In genomic region chr5:168613996-168614395, GRCh38 we compare ENCODE assay signal across 26 cellular contexts. TPM values are rescaled to one million over a fixed set of nuclear protein-coding genes. Genes with fewer than 3 reads are reported as not detected.
A peak's percentile ranks its signal among the peaks of the same experiment; 100 is the strongest.
DNase-seq lines count a peak whose midpoint lies in the region; ATAC-seq, FAIRE-seq and TF ChIP-seq lines count a peak whose summit lies in the region.
"Had no signal": no experiment of that assay in that cellular context is flagged by ENCODE, and none has a peak within 500 bp of the region (broad histone marks: within the 10 kb centered on the region; RNA-seq: fewer than 3 reads in every experiment).

No MANE protein-coding gene starts in this region.

- 23% methylated on average over 1 of the region's 1 CpG for WGBS in liver
- 8 to 32% (median 17%) methylated on average over 1 of the region's 1 CpG for WGBS in small intestine, 3 donors

- no peaks in the 10 kb centered on the region for H3K36me3 Mint-ChIP-seq in activated naive CD8-positive, alpha-beta T cell
- H3K36me3 Mint-ChIP-seq in activated naive CD8-positive, alpha-beta T cell treated with anti-CD3 and anti-CD28 coated beads for 36 hours, result no peaks in the 10 kb centered on the region
- H3K36me3 Mint-ChIP-seq in endothelial cell (ENCODE audit: low read depth, unreplicated experiment), result no peaks in the 10 kb centered on the region
- H3K36me3 Mint-ChIP-seq: CD4-positive, CD25-positive, alpha-beta regulatory T cell; CD8-positive, alpha-beta memory T cell had no signal

- peak overlapping the region; percentile 18 for H3K27ac Mint-ChIP-seq in activated naive CD8-positive, alpha-beta T cell
- H3K27ac Mint-ChIP-seq in activated naive CD8-positive, alpha-beta T cell treated with anti-CD3 and anti-CD28 coated beads for 36 hours, result no peak overlapping the region
- no peak overlapping the region for H3K27ac Mint-ChIP-seq in endothelial cell (ENCODE audit: unreplicated experiment)
- H3K27ac Mint-ChIP-seq: B cell had no signal

- H3K27me3 Mint-ChIP-seq in activated naive CD8-positive, alpha-beta T cell, result no peaks in the 10 kb centered on the region
- H3K27me3 Mint-ChIP-seq in activated naive CD8-positive, alpha-beta T cell treated with anti-CD3 and anti-CD28 coated beads for 36 hours, result no peaks in the 10 kb centered on the region
- peaks cover 3% of the 10 kb centered on the region for H3K27me3 Mint-ChIP-seq in endothelial cell (ENCODE audit: unreplicated experiment)

- peak; percentile 76 for ATAC-seq in left colon
- ATAC-seq in esophagus mucosa, result no peak
- ATAC-seq: GM12878 had no signal

- H3K9ac ChIP-seq in liver (ENCODE audit: low read depth in 1 of 2, low read length in 2 of 2), result peak overlapping the region in 1 of 2 donors; percentile 50
- H3K9ac ChIP-seq: BLaER1, GM23248 had no signal

- no peaks in the 10 kb centered on the region for H3K27me3 ChIP-seq in liver (ENCODE audit: control insufficient read depth in 4 of 4, insufficient read depth in 4 of 4, low read length in 3 of 4)
- H3K27me3 ChIP-seq in small intestine (ENCODE audit: control insufficient read depth in 2 of 2, insufficient read depth in 2 of 2, low read length in 2 of 2), result no peaks in the 10 kb centered on the region
- H3K27me3 ChIP-seq: BLaER1 had no signal

- H3K9me3 Mint-ChIP-seq in activated naive CD8-positive, alpha-beta T cell (ENCODE audit: low read depth), result no peaks in the 10 kb centered on the region
- peaks cover 5% of the 10 kb centered on the region for H3K9me3 Mint-ChIP-seq in activated naive CD8-positive, alpha-beta T cell treated with anti-CD3 and anti-CD28 coated beads for 36 hours
- H3K9me3 Mint-ChIP-seq in endothelial cell (ENCODE audit: unreplicated experiment), result no peaks in the 10 kb centered on the region
- H3K9me3 Mint-ChIP-seq: CD4-positive, CD25-positive, alpha-beta regulatory T cell; CD8-positive, alpha-beta memory T cell had no signal

- no peak for DNase-seq in activated naive CD8-positive, alpha-beta T cell treated with anti-CD3 and anti-CD28 coated beads for 36 hours
- DNase-seq in left colon (no peak), small intestine (peak; percentile 94), endothelial cell (ENCODE audit: low spot score) (no peak), urothelium cell line (ENCODE audit: low spot score) (no peak)
- DNase-seq: CD4-positive, CD25-positive, alpha-beta regulatory T cell; CD8-positive, alpha-beta memory T cell; DMS 273 treated with DMSO at 0.1 percent for 48 hours; DMS79; EL; GDM1; GM23248; H7; HCEC 1CT had no signal

- intact Hi-C loops in left colon (cut with DNase I, micrococcal nuclease), result no loop called here

- H3K4me1 Mint-ChIP-seq in activated naive CD8-positive, alpha-beta T cell (ENCODE audit: low read depth), result peaks cover 12% of the 10 kb centered on the region
- H3K4me1 Mint-ChIP-seq in activated naive CD8-positive, alpha-beta T cell treated with anti-CD3 and anti-CD28 coated beads for 36 hours, result peaks cover 5% of the 10 kb centered on the region
- no peaks in the 10 kb centered on the region for H3K4me1 Mint-ChIP-seq in endothelial cell (ENCODE audit: unreplicated experiment)

- peak overlapping the region; percentile 86 to 88 for H3K27ac ChIP-seq in liver (ENCODE audit: low read depth in 1 of 2, low read length in 2 of 2)
- H3K27ac ChIP-seq in small intestine (ENCODE audit: low read depth in 1 of 2, low read length in 1 of 2), result peak overlapping the region in 1 of 2 donors; percentile 67
- H3K27ac ChIP-seq: 22Rv1, BLaER1, C4-2B, GM23248 had no signal

- H3K36me3 ChIP-seq in liver (ENCODE audit: control insufficient read depth in 4 of 4, insufficient read depth in 3 of 4, low read depth in 1 of 4, low read length in 3 of 4) (no peaks in the 10 kb centered on the region), small intestine (ENCODE audit: control insufficient read depth in 2 of 2, insufficient read depth in 2 of 2, low read length in 2 of 2) (no peaks in the 10 kb centered on the region)
- H3K36me3 ChIP-seq: BLaER1 had no signal

- no peak overlapping the region for H3K4me3 Mint-ChIP-seq in activated naive CD8-positive, alpha-beta T cell
- no peak overlapping the region for H3K4me3 Mint-ChIP-seq in activated naive CD8-positive, alpha-beta T cell treated with anti-CD3 and anti-CD28 coated beads for 36 hours
- no peak overlapping the region for H3K4me3 Mint-ChIP-seq in endothelial cell (ENCODE audit: unreplicated experiment)
- H3K4me3 Mint-ChIP-seq: B cell; CD8-positive, alpha-beta memory T cell had no signal

- no peak for TF ChIP-seq CTCF in liver (IDR thresholded peaks at IDR 0.05; ENCODE audit: low read depth, low read length, missing input control)
- TF ChIP-seq CTCF in endothelial cell (IDR thresholded peaks at IDR 0.05; ENCODE audit: unreplicated experiment), result no peak

- H3K4me1 ChIP-seq in liver (ENCODE audit: control insufficient read depth in 4 of 4, insufficient read depth in 4 of 4, low read length in 3 of 4) (peaks cover 1 to 19% (median 10%) of the 10 kb centered on the region in 4 donors), small intestine (ENCODE audit: control insufficient read depth in 2 of 2, insufficient read depth in 1 of 2, low read depth in 1 of 2, low read length in 1 of 2) (peaks cover 0 to 5% of the 10 kb centered on the region in 2 donors)
- H3K4me1 ChIP-seq: BLaER1 had no signal

- H3K4me3 ChIP-seq in liver (ENCODE audit: low read depth in 1 of 3, low read length in 3 of 3) (no peak overlapping the region), small intestine (ENCODE audit: low read depth in 1 of 2, low read length in 2 of 2) (no peak overlapping the region)
- H3K4me3 ChIP-seq: BLaER1, GM12878, GM23248 had no signal

- H3K9me3 ChIP-seq in liver (ENCODE audit: control insufficient read depth in 4 of 4, low read length in 3 of 4), result no peaks in the 10 kb centered on the region
- no peaks in the 10 kb centered on the region for H3K9me3 ChIP-seq in small intestine (ENCODE audit: control insufficient read depth, low read depth)
- H3K9me3 ChIP-seq: BLaER1 had no signal

- TF ChIP-seq RAD21 in liver (IDR thresholded peaks at IDR 0.05), result peak; percentile 44 to 48

- FAIRE-seq in small intestine (lab: Jason Lieb, UNC), result peak; percentile 67
- FAIRE-seq in urothelium cell line (lab: Jason Lieb, UNC), result no peak
- FAIRE-seq: A204.1, D721Med, GM12878, GM19239, H1 had no signal

TF ChIP-seq in liver, 16 proteins besides CTCF, POLR2A, EP300 and RAD21 (continues in another document):
- TF ChIP-seq JUND (IDR thresholded peaks at IDR 0.05) (peak; percentile 34 to 73), EGR1 (IDR thresholded peaks at IDR 0.05; ENCODE audit: low read depth in 2 of 2) (peak in 1 of 2 donors; percentile 25), REST (IDR thresholded peaks at IDR 0.05) (no peak), FOXA1 (IDR thresholded peaks at IDR 0.05) (peak; percentile 21), FOXA2 (IDR thresholded peaks at IDR 0.05) (peak; percentile 60), GABPA (IDR thresholded peaks at IDR 0.05 in 1 of 2, conservative IDR thresholded peaks at IDR 0.05 in 1 of 2) (peak in 1 of 2 donors; percentile 37), RXRA (IDR thresholded peaks at IDR 0.05) (peak; percentile 70 to 85), HNF4A (conservative IDR thresholded peaks at IDR 0.05) (peak; percentile 98 to 99), ATF3 (IDR thresholded peaks at IDR 0.05) (no peak), MAX (IDR thresholded peaks at IDR 0.05) (peak; percentile 73), TAF1 (conservative IDR thresholded peaks at IDR 0.05) (no peak), SP1 (IDR thresholded peaks at IDR 0.05) (peak; percentile 83), NR2F2 (IDR thresholded peaks at IDR 0.05) (no peak)

RNA-seq across cellular contexts. Expression of gene PANK3, which starts 34.8 kb away (rescaled TPM):
- total RNA-seq in activated naive CD8-positive, alpha-beta T cell treated with anti-CD3 and anti-CD28 coated beads for 36 hours, result 10 to 100 TPM; 59.6 to 61.7 TPM
- 100 to 1,000 TPM; 142 to 166 TPM for total RNA-seq in left colon
- 10 to 100 TPM; 68.2 to 79.4 TPM for total RNA-seq in liver
- 10 to 100 TPM; 10.9 to 16.5 TPM for polyA plus RNA-seq in liver
- 10 to 100 TPM; 16.3 to 32.0 (median 18.4) TPM for polyA plus RNA-seq in small intestine
- total RNA-seq in endothelial cell (ENCODE audit: unreplicated experiment), result 103 TPM
- total RNA-seq in esophagus mucosa, result 57.7 TPM
